ENCODE assay signal across 1 cellular context in the genomic region with DNA sequence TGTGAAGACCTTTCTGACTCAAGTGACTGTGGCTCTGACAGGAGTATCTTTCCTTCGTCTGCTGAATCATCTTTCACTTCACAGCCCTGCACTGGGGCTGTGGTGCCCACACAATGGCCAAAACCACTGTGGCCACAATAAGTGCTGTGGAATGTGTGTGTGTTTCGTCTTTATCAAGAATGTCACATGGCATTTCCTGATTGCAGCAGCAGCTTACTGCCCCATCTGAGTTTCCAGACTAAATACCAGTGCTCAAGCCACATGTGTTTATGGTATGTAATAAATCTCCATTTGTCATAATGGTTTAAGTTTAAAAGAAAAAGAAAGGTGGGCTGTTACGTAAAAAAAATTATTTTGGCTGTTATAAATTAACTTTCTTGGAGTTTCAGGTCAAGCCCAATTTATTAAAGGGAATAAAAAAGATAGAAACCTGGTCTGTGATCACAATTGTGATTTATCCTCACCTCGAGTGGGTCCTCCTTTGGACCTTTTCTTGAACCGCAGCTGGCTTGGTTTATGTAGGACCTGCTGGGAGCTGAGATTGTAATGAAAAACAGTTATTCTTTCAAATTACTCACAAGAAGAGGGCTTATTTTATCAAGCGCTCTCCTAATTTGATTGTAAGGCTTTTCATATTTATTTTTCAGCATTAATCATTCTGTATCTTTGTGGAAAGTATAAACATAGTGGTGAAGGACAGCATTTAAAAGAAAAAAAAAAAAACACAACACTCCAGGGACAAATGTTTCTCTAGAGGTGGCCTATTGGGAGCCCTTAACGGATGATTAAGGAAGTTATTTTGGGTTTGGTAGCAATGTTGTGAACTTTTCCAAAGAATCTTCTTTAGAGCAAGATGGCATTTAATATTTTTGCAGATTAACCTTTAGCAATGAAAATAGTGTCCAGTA.
TF ChIP-seq lines count a peak whose summit lies in the region.

No MANE protein-coding gene starts in this region.

TF ChIP-seq in HepG2, 621 proteins besides CTCF, POLR2A, EP300 and RAD21 (continued from another document):
- TF ChIP-seq ZNF597 (CRISPR knock-in tag; IDR thresholded peaks at IDR 0.05): no peak
